11 cellular contexts compared by ENCODE assay signal in genomic region chr11:94794287-94795168, GRCh38. TPM values are rescaled to one million over a fixed set of nuclear protein-coding genes. Genes with fewer than 3 reads are reported as not detected.
DNase-seq lines count a peak whose midpoint lies in the region; ATAC-seq, FAIRE-seq and TF ChIP-seq lines count a peak whose summit lies in the region.
"Had no signal": no experiment of that assay in that cellular context is flagged by ENCODE, and none has a peak within 500 bp of the region (broad histone marks: within the 10 kb centered on the region; RNA-seq: fewer than 3 reads in every experiment).

No MANE protein-coding gene starts in this region.

- no peaks in the 10 kb centered on the region for H3K9me3 Mint-ChIP-seq in CD4-positive, alpha-beta T cell
- H3K9me3 Mint-ChIP-seq: memory B cell had no signal

- peak; percentile 80 for DNase-seq in HTR-8/SVneo (ENCODE audit: insufficient read length, low spot score)
- DNase-seq in adipocyte (ENCODE audit: low read depth) = peak; percentile 88
- DNase-seq in right cardiac atrium = peak; percentile 81 to 89 (median 83)
- DNase-seq in suprapubic skin (ENCODE audit: low spot score in 2 of 2) = peak in 1 of 2 donors; percentile 70
- no peak for DNase-seq in SK-N-DZ (ENCODE audit: low spot score)
- no peak for DNase-seq in CD4-positive, alpha-beta T cell
- DNase-seq: WERI-Rb-1 had no signal

- H3K4me3 Mint-ChIP-seq in CD4-positive, alpha-beta T cell = no peak overlapping the region
- H3K4me3 Mint-ChIP-seq: memory B cell had no signal

- POLR2A ChIA-PET in CD4-positive, alpha-beta T cell (lab: Charles Lee) = no interaction called here

- H3K36me3 ChIP-seq in adipocyte (ENCODE audit: control insufficient read depth, insufficient read depth, low read length, severe bottlenecking) = peaks cover 3% of the 10 kb centered on the region
- peaks cover 3% of the 10 kb centered on the region for H3K36me3 ChIP-seq in suprapubic skin
- H3K36me3 ChIP-seq: HAP-1 had no signal

- CTCF ChIA-PET in CD4-positive, alpha-beta T cell (lab: Charles Lee) = no interaction called here

- H3K9me3 ChIP-seq in adipocyte (ENCODE audit: control insufficient read depth, low read length) = no peaks in the 10 kb centered on the region
- no peaks in the 10 kb centered on the region for H3K9me3 ChIP-seq in right cardiac atrium (ENCODE audit: control insufficient read depth, low read length)
- H3K9me3 ChIP-seq in suprapubic skin = no peaks in the 10 kb centered on the region
- no peaks in the 10 kb centered on the region for H3K9me3 ChIP-seq in CD4-positive, alpha-beta T cell (ENCODE audit: control insufficient read depth, low read length)
- H3K9me3 ChIP-seq: HAP-1 had no signal

- no peak overlapping the region for H3K27ac Mint-ChIP-seq in CD4-positive, alpha-beta T cell
- H3K27ac Mint-ChIP-seq: memory B cell had no signal

- 21% methylated on average over 8 of the region's 8 CpGs for WGBS in right cardiac atrium
- WGBS in suprapubic skin = 58% methylated on average over 8 of the region's 8 CpGs

- H3K9ac ChIP-seq in adipocyte (ENCODE audit: low read length) = peak overlapping the region; percentile 72

- peak; percentile 89 for FAIRE-seq in HTR-8/SVneo (lab: Jason Lieb, UNC)

- ATAC-seq in right cardiac atrium = peak; percentile 88 to 93
- ATAC-seq in CD4-positive, alpha-beta T cell (ENCODE audit: poor library complexity) = no peak
- no peak for ATAC-seq in HG03432 (IDR thresholded peaks at IDR 0.05; ENCODE audit: unreplicated experiment)
- no peak for ATAC-seq in GM19351 (IDR thresholded peaks at IDR 0.05; ENCODE audit: unreplicated experiment)

- H3K4me1 ChIP-seq in adipocyte (ENCODE audit: control insufficient read depth, insufficient read depth, low read length) = peaks cover 73% of the 10 kb centered on the region
- H3K4me1 ChIP-seq in right cardiac atrium (ENCODE audit: control insufficient read depth, insufficient read depth, low read length) = peaks cover 24% of the 10 kb centered on the region
- peaks cover 50% of the 10 kb centered on the region for H3K4me1 ChIP-seq in suprapubic skin
- H3K4me1 ChIP-seq: HAP-1 had no signal

- TF ChIP-seq EP300 in suprapubic skin (IDR thresholded peaks at IDR 0.05) = no peak

- TF ChIP-seq POLR2A in suprapubic skin (IDR thresholded peaks at IDR 0.05) = no peak

- H3K4me3 ChIP-seq in adipocyte (ENCODE audit: low read length) = peak overlapping the region; percentile 78
- H3K4me3 ChIP-seq in right cardiac atrium (ENCODE audit: low read length) = no peak overlapping the region
- no peak overlapping the region for H3K4me3 ChIP-seq in suprapubic skin
- H3K4me3 ChIP-seq: HAP-1 had no signal

- TF ChIP-seq CTCF in suprapubic skin (IDR thresholded peaks at IDR 0.05) = no peak
- TF ChIP-seq CTCF in CD4-positive, alpha-beta T cell (IDR thresholded peaks at IDR 0.05) = no peak

- H3K27me3 Mint-ChIP-seq in CD4-positive, alpha-beta T cell = peaks cover 6% of the 10 kb centered on the region

- H3K27me3 ChIP-seq in adipocyte (replicated peaks; ENCODE audit: control insufficient read depth, insufficient read depth, low read length) = no peaks in the 10 kb centered on the region
- no peaks in the 10 kb centered on the region for H3K27me3 ChIP-seq in right cardiac atrium (ENCODE audit: control insufficient read depth, insufficient read depth)
- no peaks in the 10 kb centered on the region for H3K27me3 ChIP-seq in suprapubic skin
- H3K27me3 ChIP-seq in CD4-positive, alpha-beta T cell (ENCODE audit: control insufficient read depth, insufficient read depth, low read length) = peaks cover 6% of the 10 kb centered on the region

- peak overlapping the region; percentile 94 for H3K27ac ChIP-seq in right cardiac atrium (ENCODE audit: low read length)
- peak overlapping the region; percentile 59 for H3K27ac ChIP-seq in suprapubic skin
- no peak overlapping the region for H3K27ac ChIP-seq in CD4-positive, alpha-beta T cell (ENCODE audit: low read depth, low read length)
- H3K27ac ChIP-seq: WERI-Rb-1 had no signal

- intact Hi-C loops in right cardiac atrium (cut with DNase I) = loop anchor here in 2 of 4 donors (5.0 to 10.0 kb wide), 2 partner anchors 43 to 60 kb away; no protein-coding TSS in a partner anchor
- intact Hi-C loops in CD4-positive, alpha-beta T cell (cut with DNase I, micrococcal nuclease) = loop anchor here in 1 of 2 experiments (10.0 kb wide), 1 partner anchor 350 kb away; no protein-coding TSS in a partner anchor

- H3K4me1 Mint-ChIP-seq in CD4-positive, alpha-beta T cell (ENCODE audit: low read depth) = no peaks in the 10 kb centered on the region
- H3K4me1 Mint-ChIP-seq: memory B cell had no signal

- no peaks in the 10 kb centered on the region for H3K36me3 Mint-ChIP-seq in CD4-positive, alpha-beta T cell (ENCODE audit: low read depth)
- H3K36me3 Mint-ChIP-seq: memory B cell had no signal

RNA-seq across cellular contexts. Expression of gene AMOTL1, which starts 26.4 kb away (rescaled TPM):
- total RNA-seq in right cardiac atrium (10 to 100 TPM; 46.6 to 84.1 (median 55.3) TPM), suprapubic skin (10 to 100 TPM; 69.7 to 86.9 (median 79.4) TPM)
- polyA plus RNA-seq in right cardiac atrium = 15.2 TPM
- polyA plus RNA-seq in SK-N-DZ (2014; cell fraction: cytosol; rRNA removed) = 29.1 and 29.3 TPM in 2 replicates
- 22.3 and 29.8 TPM in 2 replicates for polyA plus RNA-seq in SK-N-DZ (2014; cell fraction: nucleus; rRNA removed)
- total RNA-seq in CD4-positive, alpha-beta T cell = under 1 TPM in 1 of 2 experiments, not detected in 1; 0.08 TPM

Comparison
In these comparisons a context has a peak if more than half of its experiments do, and no peak if none do; other contexts are left out.
1. DNase-seq: peak in HTR-8/SVneo (single experiment), adipocyte (single experiment) and right cardiac atrium (3 of 3); none in SK-N-DZ (single experiment) and CD4-positive, alpha-beta T cell (0 of 10).
2. ATAC-seq: peak in right cardiac atrium (2 of 2); none in CD4-positive, alpha-beta T cell (single experiment), HG03432 (single experiment) and GM19351 (single experiment).
3. RNA of gene AMOTL1, which starts 26.4 kb away (total RNA-seq): 69.7 to 86.9 TPM in suprapubic skin and 46.6 to 84.1 TPM in right cardiac atrium; 0.08 TPM in CD4-positive, alpha-beta T cell; every median in the first group is over 10 times any median in the second.